ENCODE assay signal across 18 cellular contexts in genomic region chr6:138145402-138145801, GRCh38. TPM values are rescaled to one million over a fixed set of nuclear protein-coding genes. Genes with fewer than 3 reads are reported as not detected.
A peak's percentile ranks its signal among the peaks of the same experiment; 100 is the strongest.
DNase-seq lines count a peak whose midpoint lies in the region; ATAC-seq and TF ChIP-seq lines count a peak whose summit lies in the region.
"Had no signal": no experiment of that assay in that cellular context is flagged by ENCODE, and none has a peak within 500 bp of the region (broad histone marks: within the 10 kb centered on the region; RNA-seq: fewer than 3 reads in every experiment).

No MANE protein-coding gene starts in this region.

- ATAC-seq in GM18499 (IDR thresholded peaks at IDR 0.05; ENCODE audit: insufficient read depth, unreplicated experiment) (peak; percentile 89), GM19455 (IDR thresholded peaks at IDR 0.05; ENCODE audit: unreplicated experiment) (peak; percentile 63), HG03066 (IDR thresholded peaks at IDR 0.05; ENCODE audit: low read depth, unreplicated experiment) (peak; percentile 88)
- ATAC-seq: naive thymus-derived CD4-positive, alpha-beta T cell had no signal

- H3K23me2 ChIP-seq in H9 (ENCODE audit: insufficient read length, low read depth, low read length, poor library complexity, severe bottlenecking), result no peaks in the 10 kb centered on the region

- no peak overlapping the region for H4K91ac ChIP-seq in H9 (ENCODE audit: insufficient read length, low read depth, low read length)

- H3K27me3 Mint-ChIP-seq in H9 (ENCODE audit: low read depth), result no peaks in the 10 kb centered on the region; the same call in none of the 2 replicates

- H3K14ac ChIP-seq in H9 (ENCODE audit: insufficient read depth, low read length), result no peak overlapping the region

- no peak overlapping the region for H3K4me3 Mint-ChIP-seq in H9
- H3K4me3 Mint-ChIP-seq: naive thymus-derived CD4-positive, alpha-beta T cell had no signal

- H2BK15ac ChIP-seq in H9 (ENCODE audit: low read depth, low read length), result no peak overlapping the region

- no peak overlapping the region for H2BK120ac ChIP-seq in H9 (ENCODE audit: low read depth, low read length, poor library complexity, severe bottlenecking)

- no peak overlapping the region for H3K27ac ChIP-seq in H9 (ENCODE audit: insufficient read length, low read depth, low read length)
- no peak overlapping the region for H3K27ac ChIP-seq in ovary
- H3K27ac ChIP-seq: brain microvascular endothelial cell, Peyer's patch, prostate gland, thyroid gland had no signal

- DNase-seq in NOMO-1 treated with DMSO at 0.1 percent for 48 hours (lab: John Stamatoyannopoulos, UW; ENCODE audit: unreplicated experiment) (peak; percentile 77), glomerular visceral epithelial cell (ENCODE audit: extremely low spot score) (no peak), H9 (no peak), NCI-H69 (lab: John Stamatoyannopoulos, UW) (no peak), ovary (no peak)
- DNase-seq: activated CD8-positive, alpha-beta memory T cell treated with anti-CD3 and anti-CD28 coated beads, Interleukin-2, amount 50 U/mL, for 4 hours; activated naive CD4-positive, alpha-beta T cell treated with anti-CD3 and anti-CD28 coated beads, Interleukin-2, amount 50 U/mL, for 16 hours; brain microvascular endothelial cell; effector CD8-positive, alpha-beta T cell; naive thymus-derived CD4-positive, alpha-beta T cell; NCI-H2227 treated with DMSO at 0.1 percent for 48 hours; Peyer's patch; SW 1271; thyroid gland had no signal

- no peaks in the 10 kb centered on the region for H3K4me1 Mint-ChIP-seq in H9
- H3K4me1 Mint-ChIP-seq: naive thymus-derived CD4-positive, alpha-beta T cell had no signal

- H3K56ac ChIP-seq in H9 (ENCODE audit: insufficient read length, low read depth, low read length), result no peak overlapping the region

- H2BK5ac ChIP-seq in H9 (ENCODE audit: insufficient read length, low read length), result no peak overlapping the region

- H3K27me3 ChIP-seq in H9 (ENCODE audit: insufficient read depth, low read length) (no peaks in the 10 kb centered on the region), ovary (no peaks in the 10 kb centered on the region)
- H3K27me3 ChIP-seq: Peyer's patch, thyroid gland had no signal

- no peak overlapping the region for H2AFZ ChIP-seq in H9 (ENCODE audit: low read length)

- no peak overlapping the region for H3K4me2 ChIP-seq in H9 (ENCODE audit: insufficient read depth, insufficient read length, low read length)

- no peak for TF ChIP-seq POLR2A in ovary (IDR thresholded peaks at IDR 0.05)

- H3K79me1 ChIP-seq in H9 (ENCODE audit: insufficient read depth, low read depth, low read length, poor library complexity, severe bottlenecking), result no peaks in the 10 kb centered on the region

- H2AK5ac ChIP-seq in H9 (ENCODE audit: insufficient read length, low read length), result no peak overlapping the region

- H4K5ac ChIP-seq in H9 (ENCODE audit: insufficient read length, low read depth, low read length), result no peak overlapping the region

- H3K4me3 ChIP-seq in ovary, result no peak overlapping the region
- H3K4me3 ChIP-seq: Peyer's patch, prostate gland, thyroid gland had no signal

- no peak overlapping the region for H2BK20ac ChIP-seq in H9 (ENCODE audit: low read depth, low read length, poor library complexity, severe bottlenecking)

- H2BK12ac ChIP-seq in H9 (ENCODE audit: insufficient read length, low read depth, low read length), result no peak overlapping the region

- H3K9me3 Mint-ChIP-seq in H9, result no peaks in the 10 kb centered on the region

- H3K23ac ChIP-seq in H9 (ENCODE audit: insufficient read length, low read depth, low read length), result no peak overlapping the region

- H3K36me3 Mint-ChIP-seq in H9 (ENCODE audit: insufficient read depth in 1 of 3, low read depth in 3 of 3), result no peaks in the 10 kb centered on the region
- H3K36me3 Mint-ChIP-seq: naive thymus-derived CD4-positive, alpha-beta T cell had no signal

- intact Hi-C loops in ovary (cut with DNase I), result no loop called here

- no peak overlapping the region for H3K27ac Mint-ChIP-seq in H9
- H3K27ac Mint-ChIP-seq: naive thymus-derived CD4-positive, alpha-beta T cell had no signal

- WGBS in H9 (ENCODE audit: extremely low coverage, insufficient read length, low lambda C conversion rate), result no CpG with 5 or more reads among the region's 3 CpGs
- 83 to 94% (median 89%) methylated on average over 3 of the region's 3 CpGs for WGBS in ovary, 3 donors

- H3K18ac ChIP-seq in H9 (ENCODE audit: insufficient read length, low read depth, low read length), result no peak overlapping the region

- H3T11ph ChIP-seq in H9 (ENCODE audit: low read length), result no peak overlapping the region

- H3K9me3 ChIP-seq in H9 (ENCODE audit: control insufficient read depth, low read depth, low read length) (no peaks in the 10 kb centered on the region), ovary (no peaks in the 10 kb centered on the region)
- H3K9me3 ChIP-seq: Peyer's patch, prostate gland, thyroid gland had no signal

- no peaks in the 10 kb centered on the region for H4K20me1 ChIP-seq in H9 (ENCODE audit: control insufficient read depth, insufficient read depth, insufficient read length)

- no peak overlapping the region for H4K8ac ChIP-seq in H9 (replicated peaks; ENCODE audit: insufficient read length, low read depth, low read length)

- no peak for TF ChIP-seq EP300 in ovary (IDR thresholded peaks at IDR 0.05)

- TF ChIP-seq CTCF in H9 (conservative IDR thresholded peaks at IDR 0.05) (no peak), ovary (IDR thresholded peaks at IDR 0.05) (no peak)

- H3K4me1 ChIP-seq in H9 (ENCODE audit: insufficient read depth, low read length) (no peaks in the 10 kb centered on the region; the same call in 1 of the 2 replicates), ovary (ENCODE audit: insufficient read depth) (no peaks in the 10 kb centered on the region)
- H3K4me1 ChIP-seq: Peyer's patch, prostate gland, thyroid gland had no signal

- no peak overlapping the region for H3K4ac ChIP-seq in H9 (ENCODE audit: low read depth, low read length)

- no peak overlapping the region for H3K9ac ChIP-seq in H9 (ENCODE audit: extremely low read depth, insufficient read length, low read length)

- H3K36me3 ChIP-seq in ovary, result no peaks in the 10 kb centered on the region
- H3K36me3 ChIP-seq: brain microvascular endothelial cell, Peyer's patch, prostate gland, thyroid gland had no signal

- no peaks in the 10 kb centered on the region for H3K79me2 ChIP-seq in H9 (ENCODE audit: insufficient read depth, low read length)

RNA-seq across cellular contexts. Expression of gene ARFGEF3, which starts 16.3 kb away (rescaled TPM):
- total RNA-seq in H9 (2021), result 12.5 and 13.7 TPM in 2 replicates
- total RNA-seq in ovary, result 1 to 10 TPM in 2 of 7 donors, under 1 TPM in 5; 0.18 to 6.1 (median 0.77) TPM
- polyA plus RNA-seq in ovary, result under 1 TPM; 0.15 to 0.27 TPM
- polyA plus RNA-seq: naive thymus-derived CD4-positive, alpha-beta T cell had no signal

RNA-seq across cellular contexts. Expression of gene PERP, which starts 38.2 kb away (rescaled TPM):
- total RNA-seq in H9 (2021) (28.7 and 28.9 TPM in 2 replicates), ovary (10 to 100 TPM in 1 of 7 donors, 1 to 10 TPM in 6; 3.7 to 56.2 (median 7.8) TPM)
- polyA plus RNA-seq in ovary, result 10 to 100 TPM in 1 of 2 donors, 1 to 10 TPM in 1; 3.1 to 11.6 TPM
